ENCODE assay signal across 9 cellular contexts in genomic region chr2:132669854-132670103, GRCh38. TPM values are rescaled to one million over a fixed set of nuclear protein-coding genes. Genes with fewer than 3 reads are reported as not detected.
DNase-seq lines count a peak whose midpoint lies in the region; ATAC-seq and TF ChIP-seq lines count a peak whose summit lies in the region.
"Had no signal": no experiment of that assay in that cellular context is flagged by ENCODE, and none has a peak within 500 bp of the region (broad histone marks: within the 10 kb centered on the region; RNA-seq: fewer than 3 reads in every experiment).

No MANE protein-coding gene starts in this region.

- DNase-seq in H9 (no peak), left ventricle myocardium inferior (no peak), retina (peak; percentile 81), NCI-H187 (lab: John Stamatoyannopoulos, UW) (no peak), nucleus accumbens (lab: John Stamatoyannopoulos, UW) (no peak), cerebellar cortex (ENCODE audit: low spot score) (no peak), HUDEP-2 (lab: John Stamatoyannopoulos, UW; ENCODE audit: unreplicated experiment in 76 of 76) (no peak)
- DNase-seq: NCI-H187 treated with DMSO at 0.1 percent for 48 hours had no signal

- H3K23ac ChIP-seq in H9 (ENCODE audit: insufficient read length, low read depth, low read length) = no peak overlapping the region

- no peak overlapping the region for H2BK12ac ChIP-seq in H9 (ENCODE audit: insufficient read length, low read depth, low read length)

- no peak overlapping the region for H2AK5ac ChIP-seq in H9 (ENCODE audit: insufficient read length, low read length)

- H3K4me2 ChIP-seq in H9 (ENCODE audit: insufficient read depth, insufficient read length, low read length) = peak overlapping the region; percentile 87

- no peak overlapping the region for H2BK5ac ChIP-seq in H9 (ENCODE audit: insufficient read length, low read length)

- no peak overlapping the region for H3T11ph ChIP-seq in H9 (ENCODE audit: low read length)

- H3K27me3 ChIP-seq in H9 (ENCODE audit: insufficient read depth, low read length) (peaks cover 23% of the 10 kb centered on the region; the same call in 1 of the 2 replicates), left ventricle myocardium inferior (ENCODE audit: low read depth) (peaks cover 95% of the 10 kb centered on the region)

- no peaks in the 10 kb centered on the region for H3K79me2 ChIP-seq in H9 (ENCODE audit: insufficient read depth, low read length)

- peak overlapping the region; percentile 77 to 93 for H3K4me3 Mint-ChIP-seq in H9

- no peak overlapping the region for H2AFZ ChIP-seq in H9 (ENCODE audit: low read length)

- no peak overlapping the region for H3K9ac ChIP-seq in H9 (ENCODE audit: extremely low read depth, insufficient read length, low read length)

- H3K79me1 ChIP-seq in H9 (ENCODE audit: insufficient read depth, low read depth, low read length, poor library complexity, severe bottlenecking) = no peaks in the 10 kb centered on the region

- H2BK20ac ChIP-seq in H9 (ENCODE audit: low read depth, low read length, poor library complexity, severe bottlenecking) = no peak overlapping the region

- no peaks in the 10 kb centered on the region; a peak in 1 of 7 replicates for H3K36me3 Mint-ChIP-seq in H9 (ENCODE audit: insufficient read depth in 1 of 3, low read depth in 3 of 3)

- TF ChIP-seq CTCF in H9 (conservative IDR thresholded peaks at IDR 0.05) (no peak), left ventricle myocardium inferior (IDR thresholded peaks at IDR 0.05; ENCODE audit: borderline replicate concordance) (no peak)

- H3K4me1 ChIP-seq in H9 (ENCODE audit: insufficient read depth, low read length) (no peaks in the 10 kb centered on the region), left ventricle myocardium inferior (peaks cover 30% of the 10 kb centered on the region)

- no peak overlapping the region for H4K5ac ChIP-seq in H9 (ENCODE audit: insufficient read length, low read depth, low read length)

- H4K8ac ChIP-seq in H9 (replicated peaks; ENCODE audit: insufficient read length, low read depth, low read length) = no peak overlapping the region

- H3K9me3 ChIP-seq in H9 (ENCODE audit: control insufficient read depth, low read depth, low read length) (no peaks in the 10 kb centered on the region), left ventricle myocardium inferior (replicated peaks) (no peaks in the 10 kb centered on the region)

- no CpG with 5 or more reads among the region's 24 CpGs for WGBS in H9 (ENCODE audit: extremely low coverage, insufficient read length, low lambda C conversion rate)

- H4K20me1 ChIP-seq in H9 (ENCODE audit: control insufficient read depth, insufficient read depth, insufficient read length) = no peaks in the 10 kb centered on the region

- H3K27ac ChIP-seq in H9 (ENCODE audit: insufficient read length, low read depth, low read length) (no peak overlapping the region), left ventricle myocardium inferior (replicated peaks) (no peak overlapping the region)

- no peak overlapping the region for H3K27ac Mint-ChIP-seq in H9

- no peak overlapping the region for H4K91ac ChIP-seq in H9 (ENCODE audit: insufficient read length, low read depth, low read length)

- intact Hi-C loops in left ventricle myocardium inferior (cut with micrococcal nuclease) = no loop called here

- peak; percentile 54 for ATAC-seq in SK-N-SH treated with all-trans-retinoic acid at 6 μM for 48 hours

- no peak overlapping the region for H3K4ac ChIP-seq in H9 (ENCODE audit: low read depth, low read length)

- no peak overlapping the region for H3K14ac ChIP-seq in H9 (ENCODE audit: insufficient read depth, low read length)

- H3K4me3 ChIP-seq in left ventricle myocardium inferior = peak overlapping the region; percentile 69

- H2BK15ac ChIP-seq in H9 (ENCODE audit: low read depth, low read length) = no peak overlapping the region

- H3K18ac ChIP-seq in H9 (ENCODE audit: insufficient read length, low read depth, low read length) = no peak overlapping the region

- H3K9me3 Mint-ChIP-seq in H9 = peaks cover 0 to 2% of the 10 kb centered on the region in 2 experiments; a peak in 2 of 5 replicates

- no peaks in the 10 kb centered on the region for H3K36me3 ChIP-seq in left ventricle myocardium inferior

- peaks cover 15 to 16% of the 10 kb centered on the region in 2 experiments for H3K4me1 Mint-ChIP-seq in H9

- no peak overlapping the region for H2BK120ac ChIP-seq in H9 (ENCODE audit: low read depth, low read length, poor library complexity, severe bottlenecking)

- H3K27me3 Mint-ChIP-seq in H9 (ENCODE audit: low read depth) = peaks cover 75% of the 10 kb centered on the region

- peaks cover 30% of the 10 kb centered on the region for H3K23me2 ChIP-seq in H9 (ENCODE audit: insufficient read length, low read depth, low read length, poor library complexity, severe bottlenecking)

- H3K56ac ChIP-seq in H9 (ENCODE audit: insufficient read length, low read depth, low read length) = no peak overlapping the region

TF ChIP-seq in SK-N-SH treated with all-trans-retinoic acid at 6 μM for 48 hours, 23 proteins besides CTCF, POLR2A, EP300 and RAD21 (continues in another document):
- no peak for TF ChIP-seq CSRNP3 (CRISPR knock-in tag; IDR thresholded peaks at IDR 0.05)
- no peak for TF ChIP-seq RARB (CRISPR knock-in tag; IDR thresholded peaks at IDR 0.05)
- no peak for TF ChIP-seq OSR1 (CRISPR knock-in tag; IDR thresholded peaks at IDR 0.05)
- TF ChIP-seq, protein P1, sequence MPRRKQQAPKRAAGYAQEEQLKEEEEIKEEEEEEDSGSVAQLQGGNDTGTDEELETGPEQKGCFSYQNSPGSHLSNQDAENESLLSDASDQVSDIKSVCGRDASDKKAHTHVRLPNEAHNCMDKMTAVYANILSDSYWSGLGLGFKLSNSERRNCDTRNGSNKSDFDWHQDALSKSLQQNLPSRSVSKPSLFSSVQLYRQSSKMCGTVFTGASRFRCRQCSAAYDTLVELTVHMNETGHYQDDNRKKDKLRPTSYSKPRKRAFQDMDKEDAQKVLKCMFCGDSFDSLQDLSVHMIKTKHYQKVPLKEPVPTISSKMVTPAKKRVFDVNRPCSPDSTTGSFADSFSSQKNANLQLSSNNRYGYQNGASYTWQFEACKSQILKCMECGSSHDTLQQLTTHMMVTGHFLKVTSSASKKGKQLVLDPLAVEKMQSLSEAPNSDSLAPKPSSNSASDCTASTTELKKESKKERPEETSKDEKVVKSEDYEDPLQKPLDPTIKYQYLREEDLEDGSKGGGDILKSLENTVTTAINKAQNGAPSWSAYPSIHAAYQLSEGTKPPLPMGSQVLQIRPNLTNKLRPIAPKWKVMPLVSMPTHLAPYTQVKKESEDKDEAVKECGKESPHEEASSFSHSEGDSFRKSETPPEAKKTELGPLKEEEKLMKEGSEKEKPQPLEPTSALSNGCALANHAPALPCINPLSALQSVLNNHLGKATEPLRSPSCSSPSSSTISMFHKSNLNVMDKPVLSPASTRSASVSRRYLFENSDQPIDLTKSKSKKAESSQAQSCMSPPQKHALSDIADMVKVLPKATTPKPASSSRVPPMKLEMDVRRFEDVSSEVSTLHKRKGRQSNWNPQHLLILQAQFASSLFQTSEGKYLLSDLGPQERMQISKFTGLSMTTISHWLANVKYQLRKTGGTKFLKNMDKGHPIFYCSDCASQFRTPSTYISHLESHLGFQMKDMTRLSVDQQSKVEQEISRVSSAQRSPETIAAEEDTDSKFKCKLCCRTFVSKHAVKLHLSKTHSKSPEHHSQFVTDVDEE (CRISPR knock-in tag; IDR thresholded peaks at IDR 0.05) = no peak
- TF ChIP-seq ZFP3 (CRISPR knock-in tag; IDR thresholded peaks at IDR 0.05) = no peak
- TF ChIP-seq ESRRG (CRISPR knock-in tag; IDR thresholded peaks at IDR 0.05) = no peak
- TF ChIP-seq ZC3H10 (CRISPR knock-in tag; IDR thresholded peaks at IDR 0.05) = no peak
- no peak for TF ChIP-seq ZNF8 (CRISPR knock-in tag; IDR thresholded peaks at IDR 0.05)
- TF ChIP-seq ARNTL (CRISPR knock-in tag; IDR thresholded peaks at IDR 0.05; ENCODE audit: borderline replicate concordance, low read depth) = no peak
- no peak for TF ChIP-seq TOX (CRISPR knock-in tag; IDR thresholded peaks at IDR 0.05; ENCODE audit: borderline replicate concordance)
- no peak for TF ChIP-seq ZFP30 (CRISPR knock-in tag; IDR thresholded peaks at IDR 0.05)
- TF ChIP-seq ZNF565 (CRISPR knock-in tag; conservative IDR thresholded peaks at IDR 0.05; ENCODE audit: low read depth) = no peak
- TF ChIP-seq ISL1 (CRISPR knock-in tag; IDR thresholded peaks at IDR 0.05) = no peak
- no peak for TF ChIP-seq PPARA (CRISPR knock-in tag; IDR thresholded peaks at IDR 0.05; ENCODE audit: borderline replicate concordance)
- TF ChIP-seq TCF4 (CRISPR knock-in tag; IDR thresholded peaks at IDR 0.05; ENCODE audit: borderline replicate concordance) = no peak
- no peak for TF ChIP-seq POU6F1 (CRISPR knock-in tag; IDR thresholded peaks at IDR 0.05; ENCODE audit: borderline replicate concordance, low read depth)
- no peak for TF ChIP-seq CSDC2 (CRISPR knock-in tag; IDR thresholded peaks at IDR 0.05)

RNA-seq across cellular contexts. Expression of gene LYPD1, which starts 0.2 kb away (rescaled TPM):
- 10.6 and 11.2 TPM in 2 replicates for total RNA-seq in H9 (2021)
- total RNA-seq in left ventricle myocardium inferior = not detected

Comparison
In these comparisons a context has a peak if more than half of its experiments do, and no peak if none do; other contexts are left out.
1. RNA of gene LYPD1, which starts 0.2 kb away (total RNA-seq): 10.6 to 11.2 TPM in H9; not detected in left ventricle myocardium inferior (single experiment); every median in the first group is over 10 times any median in the second.